1 cellular context compared by ENCODE assay signal in the genomic region with DNA sequence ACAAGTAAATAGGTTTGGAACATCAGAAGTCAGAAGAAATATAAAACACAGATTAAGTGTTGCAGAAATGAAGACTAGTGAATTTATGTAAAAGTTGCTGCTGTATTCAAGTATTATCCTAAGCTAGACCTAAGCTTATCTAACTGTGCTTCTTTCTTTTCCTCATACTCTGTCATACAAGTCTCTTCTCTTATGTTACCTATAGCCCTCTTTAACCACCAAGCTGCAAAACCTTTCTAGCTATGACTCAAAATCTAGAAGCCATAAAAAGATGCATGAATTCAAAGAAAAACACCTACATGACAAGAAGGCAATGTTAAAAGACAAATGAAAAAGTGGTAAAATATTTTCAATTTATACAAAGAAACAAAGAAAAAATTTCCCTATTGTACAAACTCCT.
TF ChIP-seq lines count a peak whose summit lies in the region.

No MANE protein-coding gene starts in this region.

TF ChIP-seq in GM12878, 131 proteins besides CTCF, POLR2A, EP300 and RAD21:
- no peak for TF ChIP-seq ZNF384 (IDR thresholded peaks at IDR 0.05; ENCODE audit: borderline replicate concordance, low read depth, low read length)
- TF ChIP-seq LARP7 (IDR thresholded peaks at IDR 0.05), result no peak
- TF ChIP-seq, protein P1, sequence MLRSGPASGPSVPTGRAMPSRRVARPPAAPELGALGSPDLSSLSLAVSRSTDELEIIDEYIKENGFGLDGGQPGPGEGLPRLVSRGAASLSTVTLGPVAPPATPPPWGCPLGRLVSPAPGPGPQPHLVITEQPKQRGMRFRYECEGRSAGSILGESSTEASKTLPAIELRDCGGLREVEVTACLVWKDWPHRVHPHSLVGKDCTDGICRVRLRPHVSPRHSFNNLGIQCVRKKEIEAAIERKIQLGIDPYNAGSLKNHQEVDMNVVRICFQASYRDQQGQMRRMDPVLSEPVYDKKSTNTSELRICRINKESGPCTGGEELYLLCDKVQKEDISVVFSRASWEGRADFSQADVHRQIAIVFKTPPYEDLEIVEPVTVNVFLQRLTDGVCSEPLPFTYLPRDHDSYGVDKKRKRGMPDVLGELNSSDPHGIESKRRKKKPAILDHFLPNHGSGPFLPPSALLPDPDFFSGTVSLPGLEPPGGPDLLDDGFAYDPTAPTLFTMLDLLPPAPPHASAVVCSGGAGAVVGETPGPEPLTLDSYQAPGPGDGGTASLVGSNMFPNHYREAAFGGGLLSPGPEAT (IDR thresholded peaks at IDR 0.05; ENCODE audit: low read depth), result no peak
- no peak for TF ChIP-seq WRNIP1 (IDR thresholded peaks at IDR 0.05; ENCODE audit: borderline replicate concordance, low read depth, low read length)
- TF ChIP-seq, protein P2, sequence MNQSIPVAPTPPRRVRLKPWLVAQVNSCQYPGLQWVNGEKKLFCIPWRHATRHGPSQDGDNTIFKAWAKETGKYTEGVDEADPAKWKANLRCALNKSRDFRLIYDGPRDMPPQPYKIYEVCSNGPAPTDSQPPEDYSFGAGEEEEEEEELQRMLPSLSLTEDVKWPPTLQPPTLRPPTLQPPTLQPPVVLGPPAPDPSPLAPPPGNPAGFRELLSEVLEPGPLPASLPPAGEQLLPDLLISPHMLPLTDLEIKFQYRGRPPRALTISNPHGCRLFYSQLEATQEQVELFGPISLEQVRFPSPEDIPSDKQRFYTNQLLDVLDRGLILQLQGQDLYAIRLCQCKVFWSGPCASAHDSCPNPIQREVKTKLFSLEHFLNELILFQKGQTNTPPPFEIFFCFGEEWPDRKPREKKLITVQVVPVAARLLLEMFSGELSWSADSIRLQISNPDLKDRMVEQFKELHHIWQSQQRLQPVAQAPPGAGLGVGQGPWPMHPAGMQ (IDR thresholded peaks at IDR 0.05; ENCODE audit: borderline replicate concordance), result no peak
- TF ChIP-seq CEBPB (IDR thresholded peaks at IDR 0.05; ENCODE audit: borderline replicate concordance in 1 of 2, low read depth in 2 of 2, low read length in 2 of 2), result no peak
- peak; percentile 82 for TF ChIP-seq RUNX3 (IDR thresholded peaks at IDR 0.05; ENCODE audit: low read length)
- TF ChIP-seq IKZF2 (IDR thresholded peaks at IDR 0.05), result no peak
- no peak for TF ChIP-seq EGR1 (IDR thresholded peaks at IDR 0.05; ENCODE audit: borderline replicate concordance in 1 of 2, low read depth in 2 of 2, low read length in 2 of 2)
- 0 out of 2 replicates have a peak, but pooled peaks have one; percentile 29 for TF ChIP-seq CREM (IDR thresholded peaks at IDR 0.05; ENCODE audit: low read depth)
- TF ChIP-seq ZZZ3 (IDR thresholded peaks at IDR 0.05; ENCODE audit: control insufficient read depth, insufficient read length, low read depth), result no peak
- TF ChIP-seq JUND (IDR thresholded peaks at IDR 0.05; ENCODE audit: low read depth, low read length), result no peak
- TF ChIP-seq, protein P3, sequence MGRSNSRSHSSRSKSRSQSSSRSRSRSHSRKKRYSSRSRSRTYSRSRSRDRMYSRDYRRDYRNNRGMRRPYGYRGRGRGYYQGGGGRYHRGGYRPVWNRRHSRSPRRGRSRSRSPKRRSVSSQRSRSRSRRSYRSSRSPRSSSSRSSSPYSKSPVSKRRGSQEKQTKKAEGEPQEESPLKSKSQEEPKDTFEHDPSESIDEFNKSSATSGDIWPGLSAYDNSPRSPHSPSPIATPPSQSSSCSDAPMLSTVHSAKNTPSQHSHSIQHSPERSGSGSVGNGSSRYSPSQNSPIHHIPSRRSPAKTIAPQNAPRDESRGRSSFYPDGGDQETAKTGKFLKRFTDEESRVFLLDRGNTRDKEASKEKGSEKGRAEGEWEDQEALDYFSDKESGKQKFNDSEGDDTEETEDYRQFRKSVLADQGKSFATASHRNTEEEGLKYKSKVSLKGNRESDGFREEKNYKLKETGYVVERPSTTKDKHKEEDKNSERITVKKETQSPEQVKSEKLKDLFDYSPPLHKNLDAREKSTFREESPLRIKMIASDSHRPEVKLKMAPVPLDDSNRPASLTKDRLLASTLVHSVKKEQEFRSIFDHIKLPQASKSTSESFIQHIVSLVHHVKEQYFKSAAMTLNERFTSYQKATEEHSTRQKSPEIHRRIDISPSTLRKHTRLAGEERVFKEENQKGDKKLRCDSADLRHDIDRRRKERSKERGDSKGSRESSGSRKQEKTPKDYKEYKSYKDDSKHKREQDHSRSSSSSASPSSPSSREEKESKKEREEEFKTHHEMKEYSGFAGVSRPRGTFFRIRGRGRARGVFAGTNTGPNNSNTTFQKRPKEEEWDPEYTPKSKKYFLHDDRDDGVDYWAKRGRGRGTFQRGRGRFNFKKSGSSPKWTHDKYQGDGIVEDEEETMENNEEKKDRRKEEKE (IDR thresholded peaks at IDR 0.05), result no peak
- peak; percentile 30; the same call in 1 of the 2 replicates for TF ChIP-seq CREB1 (IDR thresholded peaks at IDR 0.05; ENCODE audit: low read depth)
- TF ChIP-seq GABPA (IDR thresholded peaks at IDR 0.05; ENCODE audit: low read depth), result no peak
- TF ChIP-seq, protein P4, sequence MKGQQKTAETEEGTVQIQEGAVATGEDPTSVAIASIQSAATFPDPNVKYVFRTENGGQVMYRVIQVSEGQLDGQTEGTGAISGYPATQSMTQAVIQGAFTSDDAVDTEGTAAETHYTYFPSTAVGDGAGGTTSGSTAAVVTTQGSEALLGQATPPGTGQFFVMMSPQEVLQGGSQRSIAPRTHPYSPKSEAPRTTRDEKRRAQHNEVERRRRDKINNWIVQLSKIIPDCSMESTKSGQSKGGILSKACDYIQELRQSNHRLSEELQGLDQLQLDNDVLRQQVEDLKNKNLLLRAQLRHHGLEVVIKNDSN (IDR thresholded peaks at IDR 0.05; ENCODE audit: borderline replicate concordance, extremely low read length, insufficient read depth, low read depth, low read length), result no peak
- peak; percentile 37; the same call in 1 of the 2 replicates for TF ChIP-seq FOXM1 (IDR thresholded peaks at IDR 0.05; ENCODE audit: low read depth, low read length)
- TF ChIP-seq, protein P5, sequence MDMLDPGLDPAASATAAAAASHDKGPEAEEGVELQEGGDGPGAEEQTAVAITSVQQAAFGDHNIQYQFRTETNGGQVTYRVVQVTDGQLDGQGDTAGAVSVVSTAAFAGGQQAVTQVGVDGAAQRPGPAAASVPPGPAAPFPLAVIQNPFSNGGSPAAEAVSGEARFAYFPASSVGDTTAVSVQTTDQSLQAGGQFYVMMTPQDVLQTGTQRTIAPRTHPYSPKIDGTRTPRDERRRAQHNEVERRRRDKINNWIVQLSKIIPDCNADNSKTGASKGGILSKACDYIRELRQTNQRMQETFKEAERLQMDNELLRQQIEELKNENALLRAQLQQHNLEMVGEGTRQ (IDR thresholded peaks at IDR 0.05; ENCODE audit: borderline replicate concordance, low read depth, low read length), result no peak
- peak; percentile 74 for TF ChIP-seq JUNB (IDR thresholded peaks at IDR 0.05)
- TF ChIP-seq ZNF622 (IDR thresholded peaks at IDR 0.05), result no peak
- no peak for TF ChIP-seq SIX5 (IDR thresholded peaks at IDR 0.05; ENCODE audit: low read depth, low read length, severe bottlenecking)
- TF ChIP-seq NFIC (IDR thresholded peaks at IDR 0.05; ENCODE audit: low read depth, low read length), result peak; percentile 37; the same call in 1 of the 2 replicates
- TF ChIP-seq MEF2A (IDR thresholded peaks at IDR 0.05; ENCODE audit: insufficient read depth, low read depth, low read length), result 0 out of 2 replicates have a peak, but pooled peaks have one; percentile 21
- no peak for TF ChIP-seq POLR2AphosphoS2 (IDR thresholded peaks at IDR 0.05; ENCODE audit: low read depth, low read length)
- TF ChIP-seq POLR2AphosphoS5 (IDR thresholded peaks at IDR 0.05; ENCODE audit: low read length), result no peak
- no peak for TF ChIP-seq HDAC6 (IDR thresholded peaks at IDR 0.05; ENCODE audit: unreplicated experiment)
